Comparison of ENCODE assay signal across 19 cellular contexts in the genomic region with DNA sequence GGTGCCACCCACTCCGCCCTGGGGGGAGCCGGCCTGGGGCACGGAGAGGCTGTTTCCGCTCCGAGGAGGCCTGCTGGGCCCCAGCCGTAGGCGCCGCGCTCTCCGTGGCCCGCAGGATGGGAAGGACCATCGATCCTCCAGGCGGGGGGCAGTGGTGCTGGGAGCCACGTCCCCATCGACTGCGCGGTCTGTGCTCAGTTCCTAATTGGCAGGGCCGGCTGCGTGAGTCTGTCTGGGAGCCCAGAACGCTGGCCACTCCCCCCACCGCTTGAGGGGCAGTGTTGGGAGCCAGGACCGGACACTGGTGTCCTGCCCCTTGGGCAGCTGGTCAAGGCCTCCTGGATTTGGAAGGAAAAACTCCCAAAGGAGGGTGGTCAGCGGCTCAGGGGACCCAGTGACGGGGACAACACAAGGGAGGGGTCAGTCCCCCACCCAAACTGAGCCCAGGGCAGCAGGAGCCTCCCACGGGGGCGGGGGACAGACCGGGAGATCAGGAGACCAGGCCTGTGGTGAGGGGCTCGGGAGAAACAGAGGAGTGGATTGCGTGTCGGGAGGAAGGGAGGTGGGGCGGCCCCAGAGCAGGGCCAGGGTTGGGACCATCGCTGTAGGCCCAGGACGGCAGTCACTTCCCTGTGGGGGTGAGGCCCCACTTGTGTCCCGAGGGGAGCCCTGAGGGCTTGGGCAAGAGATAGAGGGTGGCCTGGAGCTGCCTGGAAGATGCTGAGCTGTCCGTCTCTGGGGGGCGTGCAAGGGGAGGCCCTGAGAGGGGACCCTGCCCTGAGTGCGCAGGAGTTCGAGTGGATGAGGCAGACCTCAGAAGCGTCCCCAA.
"Had no signal": no experiment of that assay in that cellular context is flagged by ENCODE, and none has a peak within 500 bp of the region (broad histone marks: within the 10 kb centered on the region; RNA-seq: fewer than 3 reads in every experiment).

No MANE protein-coding gene starts in this region.

- H3K36me3 Mint-ChIP-seq: activated CD8-positive, alpha-beta memory T cell treated with anti-CD3 and anti-CD28 coated beads, Interleukin-2, amount 10 ng/mL, durations not matched to agents 7 days and 5 days; naive B cell had no signal

- H3K9me3 Mint-ChIP-seq: naive B cell had no signal

- DNase-seq: activated CD4-positive, alpha-beta memory T cell treated with anti-CD3 and anti-CD28 coated beads, Interleukin-2, amount 10 ng/mL, durations not matched to agents 7 days and 5 days; activated CD4-positive, alpha-beta T cell treated with anti-CD3 and anti-CD28 coated beads for 48 hours; activated CD4-positive, CD25-positive, alpha-beta regulatory T cell; activated CD8-positive, alpha-beta memory T cell treated with anti-CD3 and anti-CD28 coated beads, Interleukin-2, amount 10 ng/mL, durations not matched to agents 7 days and 5 days; activated naive CD4-positive, alpha-beta T cell; body of pancreas; dorsolateral prefrontal cortex; foreskin keratinocyte; hippocampal formation; islet precursor cell; mesenchymal stem cell; naive B cell; ovary; stimulated activated naive CD4-positive, alpha-beta T cell; tibial artery; uterus had no signal

- H3K4me3 ChIP-seq: body of pancreas, dorsolateral prefrontal cortex, left lung, mucosa of descending colon, ovary, sigmoid colon, tibial artery, uterus had no signal

- H3K4me1 ChIP-seq: body of pancreas, foreskin keratinocyte, left lung, uterus had no signal

- H3K36me3 ChIP-seq: left lung, ovary, sigmoid colon, tibial artery, uterus had no signal

- H3K4me1 Mint-ChIP-seq: activated CD4-positive, alpha-beta memory T cell treated with anti-CD3 and anti-CD28 coated beads, Interleukin-2, amount 10 ng/mL, durations not matched to agents 7 days and 5 days; activated CD8-positive, alpha-beta memory T cell treated with anti-CD3 and anti-CD28 coated beads, Interleukin-2, amount 10 ng/mL, durations not matched to agents 7 days and 5 days; naive B cell had no signal

- H3K27ac Mint-ChIP-seq: activated CD4-positive, alpha-beta memory T cell treated with anti-CD3 and anti-CD28 coated beads, Interleukin-2, amount 10 ng/mL, durations not matched to agents 7 days and 5 days; activated CD8-positive, alpha-beta memory T cell treated with anti-CD3 and anti-CD28 coated beads, Interleukin-2, amount 10 ng/mL, durations not matched to agents 7 days and 5 days; naive B cell had no signal

- H3K4me3 Mint-ChIP-seq: activated CD4-positive, alpha-beta memory T cell treated with anti-CD3 and anti-CD28 coated beads, Interleukin-2, amount 10 ng/mL, durations not matched to agents 7 days and 5 days; activated CD8-positive, alpha-beta memory T cell treated with anti-CD3 and anti-CD28 coated beads, Interleukin-2, amount 10 ng/mL, durations not matched to agents 7 days and 5 days; naive B cell had no signal

- ATAC-seq: activated CD8-positive, alpha-beta memory T cell treated with anti-CD3 and anti-CD28 coated beads, Interleukin-2, amount 10 ng/mL, durations not matched to agents 7 days and 5 days; body of pancreas; foreskin keratinocyte; left lung; mucosa of descending colon had no signal

- H3K9me3 ChIP-seq: body of pancreas, left lung, mucosa of descending colon, ovary, sigmoid colon, tibial artery, uterus had no signal

- H3K27ac ChIP-seq: body of pancreas, foreskin keratinocyte, left lung, ovary, sigmoid colon, tibial artery, uterus had no signal
